8 cellular contexts compared by ENCODE assay signal in genomic region chr6:138499303-138499991, GRCh38. TPM values are rescaled to one million over a fixed set of nuclear protein-coding genes. Genes with fewer than 3 reads are reported as not detected.
DNase-seq lines count a peak whose midpoint lies in the region; ATAC-seq and TF ChIP-seq lines count a peak whose summit lies in the region.

NHSL1 (minus strand) TSS chr6:138499494; CDS start chr6:138499290, 204 bp downstream.

- DNase-seq in NCI-H524 (lab: John Stamatoyannopoulos, UW) (peak; percentile 90 to 96), fibroblast of the aortic adventitia (ENCODE audit: low read depth) (no peak), neural crest cell (ENCODE audit: low read depth, low spot score) (no peak), hypothalamus (lab: John Stamatoyannopoulos, UW) (no peak), COR-L47 (lab: John Stamatoyannopoulos, UW) (no peak), NCI-H2029 treated with DMSO at 0.1 percent for 48 hours (lab: John Stamatoyannopoulos, UW) (no peak)

- H3K4me3 ChIP-seq in fibroblast of the aortic adventitia (ENCODE audit: low read depth, low read length), result no peak within 1 kb of the TSS

- TF ChIP-seq CTCF in fibroblast of the aortic adventitia (IDR thresholded peaks at IDR 0.05; ENCODE audit: insufficient read depth, low read length), result no peak
- no peak for TF ChIP-seq CTCF in neural crest cell (conservative IDR thresholded peaks at IDR 0.05)

- H3K27me3 Mint-ChIP-seq in neural crest cell (ENCODE audit: low read depth), result no peaks in the 10 kb centered on the region

- H3K27ac Mint-ChIP-seq in neural crest cell (ENCODE audit: unreplicated experiment), result peak within 1 kb of the TSS; percentile 91

- peaks cover 62% of the 10 kb centered on the region for H3K4me1 Mint-ChIP-seq in neural crest cell

- no peaks in the 10 kb centered on the region for H3K9me3 Mint-ChIP-seq in neural crest cell

- H3K36me3 Mint-ChIP-seq in neural crest cell (ENCODE audit: low read depth), result peaks cover 2% of the 10 kb centered on the region

- H3K4me3 Mint-ChIP-seq in neural crest cell, result peak within 1 kb of the TSS; percentile 87

- peak; percentile 98 for ATAC-seq in GM18858 (IDR thresholded peaks at IDR 0.05; ENCODE audit: unreplicated experiment)
- ATAC-seq in HG02852 (IDR thresholded peaks at IDR 0.05; ENCODE audit: unreplicated experiment), result peak; percentile 97

RNA-seq across cellular contexts. Expression of gene NHSL1, which starts in this region (rescaled TPM):
- 7.9 and 17.8 TPM in 2 replicates for total RNA-seq in fibroblast of the aortic adventitia (ENCODE audit: low replicate concordance)
- 54.7 and 56.6 TPM in 2 replicates for total RNA-seq in neural crest cell

Comparison
In these comparisons a context has a peak if more than half of its experiments do, and no peak if none do; other contexts are left out.
1. DNase-seq: peak in NCI-H524 (2 of 2); none in fibroblast of the aortic adventitia (single experiment), neural crest cell (single experiment), hypothalamus (0 of 51), COR-L47 (single experiment) and NCI-H2029 treated with DMSO at 0.1 percent for 48 hours (single experiment).